29 cellular contexts compared by ENCODE assay signal in genomic region chr5:130981663-130982062, GRCh38.
"Had no signal": no experiment of that assay in that cellular context is flagged by ENCODE, and none has a peak within 500 bp of the region (broad histone marks: within the 10 kb centered on the region; RNA-seq: fewer than 3 reads in every experiment).

No MANE protein-coding gene starts in this region.

- H3K4me3 ChIP-seq: ascending aorta had no signal

- FAIRE-seq: TTC549 had no signal

- H3K27ac ChIP-seq: ascending aorta, VCaP had no signal

- ATAC-seq: activated CD8-positive, alpha-beta T cell treated with anti-CD3 and anti-CD28 coated beads for 36 hours; activated naive CD8-positive, alpha-beta T cell treated with anti-CD3 and anti-CD28 coated beads, Interleukin-2, amount 50 U/mL, for 24 hours; activated T-cell treated with anti-CD3 and anti-CD28 coated beads, Interleukin-2, amount 50 U/mL, for 4 hours; activated T-cell treated with anti-CD3 and anti-CD28 coated beads, Interleukin-2, amount 50 U/mL, for 72 hours; activated T-helper 17 cell treated with anti-CD3 and anti-CD28 coated beads, Interleukin-2, amount 50 U/mL, for 72 hours had no signal

- H3K36me3 ChIP-seq: ascending aorta had no signal

- H3K27me3 ChIP-seq: ascending aorta had no signal

- DNase-seq: activated B cell treated with CpG ODN at 0.5 μM for 24 hours; activated CD4-positive, alpha-beta memory T cell treated with anti-CD3 and anti-CD28 coated beads for 36 hours; activated CD4-positive, alpha-beta T cell treated with anti-CD3 and anti-CD28 coated beads for 4 hours; activated CD4-positive, alpha-beta T cell treated with anti-CD3 and anti-CD28 coated beads, Interleukin-2, amount 10 ng/mL, durations not matched to agents 24 days and 14 days; activated CD4-positive, alpha-beta T cell treated with anti-CD3 and anti-CD28 coated beads, Interleukin-2, amount 50 U/mL, for 1 hour; activated CD4-positive, alpha-beta T cell treated with anti-CD3 and anti-CD28 coated beads, Interleukin-2, amount 50 U/mL, for 4 hours; activated CD4-positive, CD25-positive, alpha-beta regulatory T cell treated with anti-CD3 and anti-CD28 coated beads, Interleukin-2, amount 50 U/mL, for 72 hours; activated CD8-positive, alpha-beta memory T cell treated with anti-CD3 and anti-CD28 coated beads, Interleukin-2, amount 50 U/mL, for 4 hours; activated CD8-positive, alpha-beta T cell treated with anti-CD3 and anti-CD28 coated beads for 36 hours; activated effector memory CD4-positive, alpha-beta T cell treated with anti-CD3 and anti-CD28 coated beads, Interleukin-2, amount 50 U/mL, for 16 hours; activated gamma-delta T cell treated with Interleukin-2 at 50 U/mL for 16 hours; activated naive CD4-positive, alpha-beta T cell; activated naive CD4-positive, alpha-beta T cell treated with anti-CD3 and anti-CD28 coated beads for 36 hours; activated naive CD8-positive, alpha-beta T cell treated with anti-CD3 and anti-CD28 coated beads, Interleukin-2, amount 10 ng/mL, durations not matched to agents 7 days and 5 days; activated naive CD8-positive, alpha-beta T cell treated with anti-CD3 and anti-CD28 coated beads, Interleukin-2, amount 50 U/mL, for 24 hours; activated T-cell treated with anti-CD3 and anti-CD28 coated beads for 4 hours; activated T-cell treated with anti-CD3 and anti-CD28 coated beads, Interleukin-2, amount 50 U/mL, for 1 hour; activated T-cell treated with anti-CD3 and anti-CD28 coated beads, Interleukin-2, amount 50 U/mL, for 4 hours; activated T-cell treated with anti-CD3 and anti-CD28 coated beads, Interleukin-2, amount 50 U/mL, for 72 hours; amygdala; anterior cingulate cortex; central memory CD4-positive, alpha-beta T cell; T-helper 1 cell; T-helper 2 cell; T-helper 9 cell had no signal

- H3K9me3 ChIP-seq: ascending aorta had no signal

- H3K4me1 ChIP-seq: ascending aorta had no signal
